In genomic region chr15:93036922-93037321, GRCh38 we compare ENCODE assay signal across 18 cellular contexts. TPM values are rescaled to one million over a fixed set of nuclear protein-coding genes. Genes with fewer than 3 reads are reported as not detected.
DNase-seq lines count a peak whose midpoint lies in the region; ATAC-seq and TF ChIP-seq lines count a peak whose summit lies in the region.
"Had no signal": no experiment of that assay in that cellular context is flagged by ENCODE, and none has a peak within 500 bp of the region (broad histone marks: within the 10 kb centered on the region; RNA-seq: fewer than 3 reads in every experiment).

No MANE protein-coding gene starts in this region.

- no peak overlapping the region for H2AFZ ChIP-seq in SK-N-SH (ENCODE audit: low read depth)
- H2AFZ ChIP-seq: hepatocyte had no signal

- POLR2A ChIA-PET in SK-N-SH (lab: Yijun Ruan, JAX), result no interaction called here

- H3K4me3 ChIP-seq in SK-N-SH (ENCODE audit: low read depth in 2 of 2, low read length in 1 of 2) (no peak overlapping the region), gastroesophageal sphincter (no peak overlapping the region), gastrocnemius medialis (no peak overlapping the region)
- H3K4me3 ChIP-seq: hepatocyte, lung had no signal

- no peaks in the 10 kb centered on the region for H3K9me2 ChIP-seq in SK-N-SH

- H3K27ac ChIP-seq in SK-N-SH (ENCODE audit: low read depth in 2 of 2, low read length in 1 of 2), result no peak overlapping the region
- peak overlapping the region in 3 of 4 donors; percentile 58 to 66 (median 66) for H3K27ac ChIP-seq in gastroesophageal sphincter
- peak overlapping the region in 3 of 4 donors; percentile 34 to 68 (median 59) for H3K27ac ChIP-seq in gastrocnemius medialis
- H3K27ac ChIP-seq: hepatocyte had no signal

- CTCF ChIA-PET in SK-N-SH (lab: Yijun Ruan, JAX), result interaction anchor here (0.8 to 4.9 kb wide), 10 partner anchors 8 to 1085 kb away, joined by 3 to 68 read pairs (median 5); no protein-coding TSS in a partner anchor

- peak; percentile 10 for DNase-seq in SK-N-SH
- DNase-seq in NOMO-1 treated with DMSO at 0.1 percent for 48 hours (lab: John Stamatoyannopoulos, UW; ENCODE audit: unreplicated experiment), result peak; percentile 67
- DNase-seq in gastrocnemius medialis, result no peak
- no peak for DNase-seq in DMS114 treated with DMSO at 0.1 percent for 48 hours (lab: John Stamatoyannopoulos, UW; ENCODE audit: unreplicated experiment)
- no peak for DNase-seq in DMS153 (lab: John Stamatoyannopoulos, UW)
- no peak for DNase-seq in stimulated activated naive CD8-positive, alpha-beta T cell treated with anti-CD3 and anti-CD28 coated beads, Interleukin-15, amount 100 ng/mL, for 72 hours
- DNase-seq: activated CD4-positive, alpha-beta T cell treated with anti-CD3 and anti-CD28 coated beads for 36 hours; HCEC 1CT; Karpas-422; NCI-H1092; NCI-H2081 treated with DMSO at 0.1 percent for 48 hours; T-helper 1 cell had no signal

- H3K36me3 ChIP-seq in SK-N-SH (replicated peaks in 1 of 2; ENCODE audit: control insufficient read depth in 1 of 2, insufficient read depth in 2 of 2, low read length in 1 of 2) (no peaks in the 10 kb centered on the region), gastroesophageal sphincter (no peaks in the 10 kb centered on the region), gastrocnemius medialis (no peaks in the 10 kb centered on the region)
- H3K36me3 ChIP-seq: BE2C had no signal

- no peak overlapping the region for H3K4me3 Mint-ChIP-seq in stimulated activated naive CD8-positive, alpha-beta T cell treated with anti-CD3 and anti-CD28 coated beads, Interleukin-15, amount 100 ng/mL, for 72 hours
- H3K4me3 Mint-ChIP-seq: activated CD4-positive, alpha-beta T cell treated with anti-CD3 and anti-CD28 coated beads for 36 hours; activated T-helper 1 cell treated with anti-CD3 and anti-CD28 coated beads, Interleukin-12 subunit alpha, Interleukin-12 subunit beta, Interleukin-2, Interleukin-4 antibody, amounts not matched to agents 30 ng/mL and 10 ng/mL and 1 ng/mL, durations not matched to agents 14 hours and 24 hours and 36 hours had no signal

- in situ Hi-C loops in gastrocnemius medialis (cut with MboI; ENCODE audit: low sequenced_read_pairs in 4 of 4), result loop anchor here in 3 of 4 donors (5.0 to 25.0 kb wide), 6 partner anchors 928 to 1275 kb away; no protein-coding TSS in a partner anchor

- H3K27me3 ChIP-seq in SK-N-SH (ENCODE audit: insufficient read depth) (no peaks in the 10 kb centered on the region), gastroesophageal sphincter (no peaks in the 10 kb centered on the region), gastrocnemius medialis (no peaks in the 10 kb centered on the region)
- H3K27me3 ChIP-seq: BE2C, hepatocyte had no signal

- H3K9me3 Mint-ChIP-seq in stimulated activated naive CD8-positive, alpha-beta T cell treated with anti-CD3 and anti-CD28 coated beads, Interleukin-15, amount 100 ng/mL, for 72 hours, result no peaks in the 10 kb centered on the region
- H3K9me3 Mint-ChIP-seq: activated T-helper 1 cell treated with anti-CD3 and anti-CD28 coated beads, Interleukin-12 subunit alpha, Interleukin-12 subunit beta, Interleukin-2, Interleukin-4 antibody, amounts not matched to agents 30 ng/mL and 10 ng/mL and 1 ng/mL, durations not matched to agents 14 hours and 24 hours and 36 hours had no signal

- WGBS in SK-N-SH (ENCODE audit: low lambda C conversion rate), result 84% methylated on average over 17 of the region's 18 CpGs
- WGBS in gastroesophageal sphincter (ENCODE audit: low coverage in 1 of 2), 2 donors, result 88 to 95% methylated on average over 9 to 11 of the region's 18 CpGs

- TF ChIP-seq POLR2A in gastroesophageal sphincter (IDR thresholded peaks at IDR 0.05) (no peak), gastrocnemius medialis (IDR thresholded peaks at IDR 0.05) (no peak)

- intact Hi-C loops in gastrocnemius medialis (cut with DNase I; ENCODE audit: low total_unique reads), result loop anchor here (5.0 kb wide), 1 partner anchor 1285 kb away; no protein-coding TSS in a partner anchor

- peaks cover 16% of the 10 kb centered on the region for H3K4me1 Mint-ChIP-seq in stimulated activated naive CD8-positive, alpha-beta T cell treated with anti-CD3 and anti-CD28 coated beads, Interleukin-15, amount 100 ng/mL, for 72 hours

- H3K9ac ChIP-seq in SK-N-SH, result no peak overlapping the region

- no peak overlapping the region for H3K4me2 ChIP-seq in SK-N-SH
- H3K4me2 ChIP-seq: hepatocyte had no signal

- ATAC-seq in SK-N-SH treated with all-trans-retinoic acid at 6 μM for 48 hours (no peak), gastroesophageal sphincter (no peak), gastrocnemius medialis (no peak)
- ATAC-seq in stimulated activated naive CD8-positive, alpha-beta T cell treated with anti-CD3 and anti-CD28 coated beads, Interleukin-15, amount 100 ng/mL, for 72 hours, result no peak
- ATAC-seq: activated CD4-positive, alpha-beta T cell treated with anti-CD3 and anti-CD28 coated beads for 36 hours had no signal

- TF ChIP-seq CTCF in SK-N-SH (IDR thresholded peaks at IDR 0.05) (no peak), gastroesophageal sphincter (IDR thresholded peaks at IDR 0.05) (no peak), gastrocnemius medialis (IDR thresholded peaks at IDR 0.05 in 4 of 5, conservative IDR thresholded peaks at IDR 0.05 in 1 of 5) (no peak)

- H3F3A ChIP-seq in SK-N-SH (replicated peaks; ENCODE audit: insufficient read depth), result no peaks in the 10 kb centered on the region

- no peaks in the 10 kb centered on the region for H3K9me3 ChIP-seq in SK-N-SH
- H3K9me3 ChIP-seq in gastroesophageal sphincter, result no peaks in the 10 kb centered on the region
- no peaks in the 10 kb centered on the region for H3K9me3 ChIP-seq in gastrocnemius medialis
- H3K9me3 ChIP-seq: BE2C had no signal

- H3K79me2 ChIP-seq in SK-N-SH (ENCODE audit: insufficient read depth), result no peaks in the 10 kb centered on the region
- H3K79me2 ChIP-seq: hepatocyte had no signal

- H3K27ac Mint-ChIP-seq in stimulated activated naive CD8-positive, alpha-beta T cell treated with anti-CD3 and anti-CD28 coated beads, Interleukin-15, amount 100 ng/mL, for 72 hours, result no peak overlapping the region
- H3K27ac Mint-ChIP-seq: activated CD4-positive, alpha-beta T cell treated with anti-CD3 and anti-CD28 coated beads for 36 hours; activated T-helper 1 cell treated with anti-CD3 and anti-CD28 coated beads, Interleukin-12 subunit alpha, Interleukin-12 subunit beta, Interleukin-2, Interleukin-4 antibody, amounts not matched to agents 30 ng/mL and 10 ng/mL and 1 ng/mL, durations not matched to agents 14 hours and 24 hours and 36 hours had no signal

- TF ChIP-seq EP300 in SK-N-SH (IDR thresholded peaks at IDR 0.05; ENCODE audit: borderline replicate concordance in 1 of 2, low read depth in 1 of 2, low read length in 1 of 2) (no peak), gastroesophageal sphincter (IDR thresholded peaks at IDR 0.05) (no peak)

- peaks cover 0 to 8% of the 10 kb centered on the region in 2 experiments; a peak in 1 of 4 replicates for H3K4me1 ChIP-seq in SK-N-SH (ENCODE audit: control insufficient read depth in 1 of 2, insufficient read depth in 2 of 2, low read depth in 1 of 2, low read length in 1 of 2)
- peaks cover 0 to 27% (median 14%) of the 10 kb centered on the region in 3 donors for H3K4me1 ChIP-seq in gastroesophageal sphincter
- peaks cover 9 to 17% of the 10 kb centered on the region in 2 donors for H3K4me1 ChIP-seq in gastrocnemius medialis
- H3K4me1 ChIP-seq: BE2C had no signal

- H3K27me3 Mint-ChIP-seq in stimulated activated naive CD8-positive, alpha-beta T cell treated with anti-CD3 and anti-CD28 coated beads, Interleukin-15, amount 100 ng/mL, for 72 hours, result no peaks in the 10 kb centered on the region

- H4K20me1 ChIP-seq in SK-N-SH (ENCODE audit: insufficient read depth), result no peaks in the 10 kb centered on the region

- no peak for TF ChIP-seq RAD21 in SK-N-SH (IDR thresholded peaks at IDR 0.05; ENCODE audit: low read length)

TF ChIP-seq in SK-N-SH, 30 proteins besides CTCF, POLR2A, EP300 and RAD21:
- no peak for TF ChIP-seq USF1 (IDR thresholded peaks at IDR 0.05; ENCODE audit: borderline replicate concordance, low read depth)
- no peak for TF ChIP-seq RFX5 (IDR thresholded peaks at IDR 0.05; ENCODE audit: low read length)
- TF ChIP-seq RCOR1 (IDR thresholded peaks at IDR 0.05; ENCODE audit: low read length), result no peak
- TF ChIP-seq JUND (IDR thresholded peaks at IDR 0.05), result no peak

TF ChIP-seq in SK-N-SH treated with all-trans-retinoic acid at 6 μM for 48 hours, 23 proteins besides CTCF, POLR2A, EP300 and RAD21 (continues in another document):
- TF ChIP-seq ISL1 (CRISPR knock-in tag; IDR thresholded peaks at IDR 0.05) (no peak), ZNF8 (CRISPR knock-in tag; IDR thresholded peaks at IDR 0.05) (no peak), OSR1 (CRISPR knock-in tag; IDR thresholded peaks at IDR 0.05) (no peak), TCF4 (CRISPR knock-in tag; IDR thresholded peaks at IDR 0.05; ENCODE audit: borderline replicate concordance) (no peak), TSHZ2 (CRISPR knock-in tag; IDR thresholded peaks at IDR 0.05) (no peak), ZNF565 (CRISPR knock-in tag; conservative IDR thresholded peaks at IDR 0.05; ENCODE audit: low read depth) (no peak), ZNF70 (CRISPR knock-in tag; IDR thresholded peaks at IDR 0.05) (no peak)

RNA-seq across cellular contexts. Expression of gene RGMA, which starts 52.1 kb away (rescaled TPM):
- polyA plus RNA-seq in SK-N-SH (2012; rRNA removed), result 0.76 and 1.5 TPM in 2 replicates
- polyA plus RNA-seq in SK-N-SH (2012; cell fraction: cytosol; rRNA removed), result 0.76 and 1.3 TPM in 2 replicates
- 1.2 and 1.3 TPM in 2 replicates for polyA plus RNA-seq in SK-N-SH (2012; cell fraction: nucleus; rRNA removed)
- 100 to 1,000 TPM in 2 of 4 donors, 10 to 100 TPM in 2; 99.0 to 307 (median 112) TPM for total RNA-seq in gastroesophageal sphincter
- total RNA-seq in gastrocnemius medialis, result 100 to 1,000 TPM; 150 to 290 (median 184) TPM

Comparison
In these comparisons a context has a peak if more than half of its experiments do, and no peak if none do; other contexts are left out.
1. DNase-seq: peak in SK-N-SH (single experiment) and NOMO-1 treated with DMSO at 0.1 percent for 48 hours (single experiment); none in gastrocnemius medialis (0 of 2), DMS114 treated with DMSO at 0.1 percent for 48 hours (single experiment), DMS153 (single experiment) and stimulated activated naive CD8-positive, alpha-beta T cell treated with anti-CD3 and anti-CD28 coated beads, Interleukin-15, amount 100 ng/mL, for 72 hours (0 of 2).
2. H3K27ac ChIP-seq: peak in gastroesophageal sphincter (3 of 4) and gastrocnemius medialis (3 of 4); none in SK-N-SH (0 of 2).